ENCODE assay signal across 8 cellular contexts in genomic region chr11:124953753-124954624, GRCh38. TPM values are rescaled to one million over a fixed set of nuclear protein-coding genes. Genes with fewer than 3 reads are reported as not detected.
A peak's percentile ranks its signal among the peaks of the same experiment; 100 is the strongest.
DNase-seq lines count a peak whose midpoint lies in the region; ATAC-seq, FAIRE-seq and TF ChIP-seq lines count a peak whose summit lies in the region.

CCDC15 (plus strand) TSS chr11:124954202; CDS start chr11:124954733, 531 bp downstream.

- intact Hi-C loops in Right ventricle myocardium superior (cut with DNase I) (no loop called here), pancreas (cut with DNase I) (loop anchor here in 1 of 3 donors (10.0 kb wide), 1 partner anchor 391 kb away; no protein-coding TSS in a partner anchor)

- POLR2A ChIA-PET in GM10248 (lab: Yijun Ruan, JAX) = interaction anchor here (1.2 kb wide), 1 partner anchor 158 kb away, joined by 4 read pairs; the partner anchor contains the start of gene TMEM218
- POLR2A ChIA-PET in activated naive CD8-positive, alpha-beta T cell treated with anti-CD3 and anti-CD28 coated beads, Interleukin-2, amount 10 ng/mL, durations not matched to agents 7 days and 5 days (lab: Charles Lee) = interaction anchor here (0.8 to 2.7 kb wide), 18 partner anchors 10 to 934 kb away, joined by 3 to 20 read pairs (median 4); partner anchors contain the start of genes HEPACAM, HYLS1, ROBO4 and SIAE

- no peak within 1 kb of the TSS for H3K4me3 Mint-ChIP-seq in activated naive CD8-positive, alpha-beta T cell treated with anti-CD3 and anti-CD28 coated beads, Interleukin-2, amount 10 ng/mL, durations not matched to agents 7 days and 5 days

- peaks cover 3% of the 10 kb centered on the region for H3K9me3 Mint-ChIP-seq in activated naive CD8-positive, alpha-beta T cell treated with anti-CD3 and anti-CD28 coated beads, Interleukin-2, amount 10 ng/mL, durations not matched to agents 7 days and 5 days

- WGBS in pancreas, 2 donors = 0% methylated on average over 48 to 54 of the region's 54 CpGs
- WGBS in tibial nerve, 2 donors = 0 to 1% methylated on average over 42 to 53 of the region's 54 CpGs

- H3K27me3 ChIP-seq in pancreas (no peaks in the 10 kb centered on the region), tibial nerve (no peaks in the 10 kb centered on the region)

- H3K27ac ChIP-seq in pancreas = peak within 1 kb of the TSS; percentile 39 to 71 (median 60)
- H3K27ac ChIP-seq in tibial nerve = peak within 1 kb of the TSS; percentile 72 to 93 (median 82)

- TF ChIP-seq CTCF in GM10248 (IDR thresholded peaks at IDR 0.05; ENCODE audit: control extremely low read depth, extremely low read depth, low read depth, missing control alignments) (no peak), pancreas (IDR thresholded peaks at IDR 0.05) (no peak), tibial nerve (IDR thresholded peaks at IDR 0.05) (peak in 1 of 5 experiments; percentile 34)

- no peak within 1 kb of the TSS for H3K27ac Mint-ChIP-seq in activated naive CD8-positive, alpha-beta T cell treated with anti-CD3 and anti-CD28 coated beads, Interleukin-2, amount 10 ng/mL, durations not matched to agents 7 days and 5 days

- H3K36me3 ChIP-seq in pancreas (no peaks in the 10 kb centered on the region), tibial nerve (no peaks in the 10 kb centered on the region)

- H3K27me3 Mint-ChIP-seq in activated naive CD8-positive, alpha-beta T cell treated with anti-CD3 and anti-CD28 coated beads, Interleukin-2, amount 10 ng/mL, durations not matched to agents 7 days and 5 days = no peaks in the 10 kb centered on the region

- TF ChIP-seq POLR2A in tibial nerve (IDR thresholded peaks at IDR 0.05) = peak; percentile 86 to 94

- FAIRE-seq in pancreas (lab: Jason Lieb, UNC) = peak; percentile 86

- peak; percentile 94 to 99 for TF ChIP-seq EP300 in tibial nerve (IDR thresholded peaks at IDR 0.05)

- H3K4me1 ChIP-seq in pancreas (no peaks in the 10 kb centered on the region), tibial nerve (peaks cover 0 to 19% (median 5%) of the 10 kb centered on the region in 4 donors)

- peaks cover 7% of the 10 kb centered on the region for H3K36me3 Mint-ChIP-seq in activated naive CD8-positive, alpha-beta T cell treated with anti-CD3 and anti-CD28 coated beads, Interleukin-2, amount 10 ng/mL, durations not matched to agents 7 days and 5 days

- DNase-seq in GM10248 (ENCODE audit: extremely low spot score) = peak; percentile 93
- peak; percentile 100 for DNase-seq in NCI-H1092 treated with DMSO at 0.1 percent for 48 hours (lab: John Stamatoyannopoulos, UW)
- DNase-seq in activated naive CD8-positive, alpha-beta T cell treated with anti-CD3 and anti-CD28 coated beads, Interleukin-2, amount 10 ng/mL, durations not matched to agents 7 days and 5 days = peak; percentile 91
- DNase-seq in Right ventricle myocardium superior = peak; percentile 98
- peak; percentile 94 to 99 (median 95) for DNase-seq in pancreas
- peak; percentile 95 to 96 for DNase-seq in tibial nerve (ENCODE audit: low spot score in 2 of 2)

- ATAC-seq in HG02610 (IDR thresholded peaks at IDR 0.05; ENCODE audit: unreplicated experiment) (peak; percentile 99), SK-N-SH treated with all-trans-retinoic acid at 6 μM for 48 hours (peak; percentile 99), Right ventricle myocardium superior (ENCODE audit: poor library complexity) (peak; percentile 100), pancreas (peak; percentile 100)
- ATAC-seq in activated naive CD8-positive, alpha-beta T cell treated with anti-CD3 and anti-CD28 coated beads, Interleukin-2, amount 10 ng/mL, durations not matched to agents 7 days and 5 days (ENCODE audit: low read depth) = peak; percentile 85

- H3K9me3 ChIP-seq in pancreas = no peaks in the 10 kb centered on the region
- no peaks in the 10 kb centered on the region for H3K9me3 ChIP-seq in tibial nerve

- CTCF ChIA-PET in GM10248 (lab: Yijun Ruan, JAX) = interaction anchor here (0.9 to 1.9 kb wide), 7 partner anchors 10 to 498 kb away, joined by 3 to 12 read pairs (median 6); no protein-coding TSS in a partner anchor

- H3K4me3 ChIP-seq in pancreas (peak within 1 kb of the TSS; percentile 61 to 78 (median 70)), tibial nerve (peak within 1 kb of the TSS; percentile 54 to 77 (median 62))

- H3K4me1 Mint-ChIP-seq in activated naive CD8-positive, alpha-beta T cell treated with anti-CD3 and anti-CD28 coated beads, Interleukin-2, amount 10 ng/mL, durations not matched to agents 7 days and 5 days = peaks cover 11% of the 10 kb centered on the region

TF ChIP-seq in SK-N-SH treated with all-trans-retinoic acid at 6 μM for 48 hours, 23 proteins besides CTCF, POLR2A, EP300 and RAD21:
- TF ChIP-seq GLIS3 (CRISPR knock-in tag; IDR thresholded peaks at IDR 0.05) (0 out of 2 replicates have a peak, but pooled peaks have one; percentile 34), ESRRG (CRISPR knock-in tag; IDR thresholded peaks at IDR 0.05) (no peak), PPARA (CRISPR knock-in tag; IDR thresholded peaks at IDR 0.05; ENCODE audit: borderline replicate concordance) (0 out of 2 replicates have a peak, but pooled peaks have one; percentile 65)
- TF ChIP-seq, protein P1, sequence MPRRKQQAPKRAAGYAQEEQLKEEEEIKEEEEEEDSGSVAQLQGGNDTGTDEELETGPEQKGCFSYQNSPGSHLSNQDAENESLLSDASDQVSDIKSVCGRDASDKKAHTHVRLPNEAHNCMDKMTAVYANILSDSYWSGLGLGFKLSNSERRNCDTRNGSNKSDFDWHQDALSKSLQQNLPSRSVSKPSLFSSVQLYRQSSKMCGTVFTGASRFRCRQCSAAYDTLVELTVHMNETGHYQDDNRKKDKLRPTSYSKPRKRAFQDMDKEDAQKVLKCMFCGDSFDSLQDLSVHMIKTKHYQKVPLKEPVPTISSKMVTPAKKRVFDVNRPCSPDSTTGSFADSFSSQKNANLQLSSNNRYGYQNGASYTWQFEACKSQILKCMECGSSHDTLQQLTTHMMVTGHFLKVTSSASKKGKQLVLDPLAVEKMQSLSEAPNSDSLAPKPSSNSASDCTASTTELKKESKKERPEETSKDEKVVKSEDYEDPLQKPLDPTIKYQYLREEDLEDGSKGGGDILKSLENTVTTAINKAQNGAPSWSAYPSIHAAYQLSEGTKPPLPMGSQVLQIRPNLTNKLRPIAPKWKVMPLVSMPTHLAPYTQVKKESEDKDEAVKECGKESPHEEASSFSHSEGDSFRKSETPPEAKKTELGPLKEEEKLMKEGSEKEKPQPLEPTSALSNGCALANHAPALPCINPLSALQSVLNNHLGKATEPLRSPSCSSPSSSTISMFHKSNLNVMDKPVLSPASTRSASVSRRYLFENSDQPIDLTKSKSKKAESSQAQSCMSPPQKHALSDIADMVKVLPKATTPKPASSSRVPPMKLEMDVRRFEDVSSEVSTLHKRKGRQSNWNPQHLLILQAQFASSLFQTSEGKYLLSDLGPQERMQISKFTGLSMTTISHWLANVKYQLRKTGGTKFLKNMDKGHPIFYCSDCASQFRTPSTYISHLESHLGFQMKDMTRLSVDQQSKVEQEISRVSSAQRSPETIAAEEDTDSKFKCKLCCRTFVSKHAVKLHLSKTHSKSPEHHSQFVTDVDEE (CRISPR knock-in tag; IDR thresholded peaks at IDR 0.05) = 0 out of 2 replicates have a peak, but pooled peaks have one; percentile 18

RNA-seq across cellular contexts. Expression of gene CCDC15, which starts in this region (rescaled TPM):
- total RNA-seq in activated naive CD8-positive, alpha-beta T cell treated with anti-CD3 and anti-CD28 coated beads, Interleukin-2, amount 10 ng/mL, durations not matched to agents 7 days and 5 days = 1 to 10 TPM; 5.9 to 6.6 TPM
- 0.24 TPM for total RNA-seq in Right ventricle myocardium superior
- total RNA-seq in pancreas = 1 to 10 TPM in 2 of 6 donors, under 1 TPM in 4; 0.55 to 1.4 (median 0.76) TPM
- under 1 TPM; 0.23 to 0.80 TPM for polyA plus RNA-seq in pancreas
- 1 to 10 TPM in 3 of 4 donors, under 1 TPM in 1; 0.98 to 4.2 (median 2.6) TPM for total RNA-seq in tibial nerve

Comparison
In these comparisons a context has a peak if more than half of its experiments do, and no peak if none do; other contexts are left out.
1. Peak in every context shown above with its lines: DNase-seq, ATAC-seq, H3K4me3 ChIP-seq and H3K27ac ChIP-seq.
2. Peak in DNase-seq and ATAC-seq in Right ventricle myocardium superior; RNA of the gene not detected or under 1 TPM.